ENCODE assay signal across 31 cellular contexts in genomic region chr21:28590722-28591121, GRCh38.
"Had no signal": no experiment of that assay in that cellular context is flagged by ENCODE, and none has a peak within 500 bp of the region (broad histone marks: within the 10 kb centered on the region; RNA-seq: fewer than 3 reads in every experiment).

No MANE protein-coding gene starts in this region.

- H3K4me1 Mint-ChIP-seq: activated CD4-positive, alpha-beta T cell treated with anti-CD3 and anti-CD28 coated beads for 36 hours; activated naive CD8-positive, alpha-beta T cell treated with anti-CD3 and anti-CD28 coated beads, Interleukin-2, amount 10 ng/mL, durations not matched to agents 7 days and 5 days; central memory CD8-positive, alpha-beta T cell had no signal

- H3K9me3 Mint-ChIP-seq: central memory CD8-positive, alpha-beta T cell; effector memory CD8-positive, alpha-beta T cell; type B pancreatic cell had no signal

- H3K36me3 Mint-ChIP-seq: type B pancreatic cell had no signal

- H3K27ac Mint-ChIP-seq: activated B cell treated with CpG ODN at 0.5 μM for 24 hours; activated CD4-positive, alpha-beta T cell treated with anti-CD3 and anti-CD28 coated beads for 36 hours; activated naive CD8-positive, alpha-beta T cell treated with anti-CD3 and anti-CD28 coated beads, Interleukin-2, amount 10 ng/mL, durations not matched to agents 7 days and 5 days; effector memory CD8-positive, alpha-beta T cell; natural killer cell; progenitor cell of endocrine pancreas; type B pancreatic cell had no signal

- H3K4me2 ChIP-seq: smooth muscle cell had no signal

- DNase-seq: activated B cell treated with CpG ODN at 0.5 μM for 24 hours; activated CD4-positive, alpha-beta T cell treated with anti-CD3 and anti-CD28 coated beads for 36 hours; activated CD4-positive, alpha-beta T cell treated with anti-CD3 and anti-CD28 coated beads, Interleukin-2, amount 50 U/mL, for 48 hours; activated naive CD4-positive, alpha-beta T cell treated with Interleukin-2 at 50 U/mL for 16 hours; activated naive CD8-positive, alpha-beta T cell treated with anti-CD3 and anti-CD28 coated beads, Interleukin-2, amount 10 ng/mL, durations not matched to agents 7 days and 5 days; activated T-cell treated with anti-CD3 and anti-CD28 coated beads, Interleukin-2, amount 50 U/mL, for 48 hours; amniotic stem cell; effector memory CD8-positive, alpha-beta T cell; gastrocnemius medialis; head of caudate nucleus; hypothalamus; left ventricle myocardium superior; mammary epithelial cell; midbrain; natural killer cell; retina; sigmoid colon; stimulated activated CD4-positive, alpha-beta T cell treated with anti-CD3 and anti-CD28 coated beads, Interleukin-2, amount 100 ng/mL, for 48 hours; stimulated activated CD8-positive, alpha-beta memory T cell treated with anti-CD3 and anti-CD28 coated beads, Interleukin-4, amount 100 ng/mL, for 48 hours; stimulated activated naive CD4-positive, alpha-beta T cell; T-helper 9 cell had no signal

- FAIRE-seq: colon, islet of Langerhans had no signal

- H3K9me3 ChIP-seq: gastrocnemius medialis, thoracic aorta, vagina had no signal

- H3K27me3 ChIP-seq: breast epithelium, esophagus muscularis mucosa, gastrocnemius medialis, sigmoid colon, vagina had no signal

- ATAC-seq: activated CD4-positive, alpha-beta T cell treated with anti-CD3 and anti-CD28 coated beads for 36 hours; effector memory CD8-positive, alpha-beta T cell; gastrocnemius medialis; left ventricle myocardium superior; natural killer cell had no signal

- H3K27me3 Mint-ChIP-seq: activated B cell treated with CpG ODN at 0.5 μM for 24 hours; activated CD4-positive, alpha-beta T cell treated with anti-CD3 and anti-CD28 coated beads for 36 hours; activated naive CD8-positive, alpha-beta T cell treated with anti-CD3 and anti-CD28 coated beads, Interleukin-2, amount 10 ng/mL, durations not matched to agents 7 days and 5 days; central memory CD8-positive, alpha-beta T cell; effector memory CD8-positive, alpha-beta T cell; progenitor cell of endocrine pancreas; type B pancreatic cell had no signal

- H3K27ac ChIP-seq: breast epithelium, esophagus muscularis mucosa, gastrocnemius medialis, sigmoid colon, thoracic aorta, vagina had no signal

- H3K36me3 ChIP-seq: breast epithelium, esophagus muscularis mucosa, gastrocnemius medialis, sigmoid colon, thoracic aorta, vagina had no signal

- H3K4me1 ChIP-seq: breast epithelium, esophagus muscularis mucosa, gastrocnemius medialis, sigmoid colon had no signal

- H3K4me3 ChIP-seq: breast epithelium, esophagus muscularis mucosa, gastrocnemius medialis, sigmoid colon, smooth muscle cell, thoracic aorta, vagina had no signal

- H3K4me3 Mint-ChIP-seq: activated B cell treated with CpG ODN at 0.5 μM for 24 hours; activated CD4-positive, alpha-beta T cell treated with anti-CD3 and anti-CD28 coated beads for 36 hours; activated naive CD8-positive, alpha-beta T cell treated with anti-CD3 and anti-CD28 coated beads, Interleukin-2, amount 10 ng/mL, durations not matched to agents 7 days and 5 days; central memory CD8-positive, alpha-beta T cell; effector memory CD8-positive, alpha-beta T cell; natural killer cell; type B pancreatic cell had no signal
